ENCODE assay signal across 1 cellular context in the genomic region with DNA sequence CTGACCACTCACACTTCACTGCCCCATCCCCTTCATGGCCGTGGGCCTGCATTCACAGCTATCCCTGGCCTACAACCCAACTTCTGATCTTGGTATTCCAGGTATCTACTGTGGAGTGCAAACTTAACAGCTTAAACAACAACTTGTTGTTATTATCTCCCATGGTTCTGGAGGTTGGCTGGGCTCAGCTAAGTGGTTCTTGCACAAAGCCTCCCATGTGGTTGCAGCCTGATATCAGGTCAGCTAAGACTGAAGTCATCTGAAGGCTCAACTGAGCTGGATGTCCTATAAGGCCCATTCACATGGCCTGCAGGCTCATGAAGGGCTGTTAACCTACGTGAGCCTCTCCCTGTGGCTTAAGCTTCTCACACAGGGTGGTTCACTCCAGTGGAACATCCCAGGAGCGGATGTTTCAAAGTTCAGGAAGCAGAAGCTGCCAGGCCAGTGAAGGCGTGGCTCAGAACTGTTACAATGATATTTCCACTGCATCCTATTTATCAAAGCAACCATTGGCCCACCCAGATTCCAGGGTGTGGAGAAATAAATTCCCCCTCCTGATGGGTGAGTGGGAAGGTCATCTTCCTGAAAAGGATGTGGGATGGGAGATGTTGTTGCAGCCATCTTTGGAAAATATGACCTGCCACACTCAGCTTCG.
TF ChIP-seq lines count a peak whose summit lies in the region.

No MANE protein-coding gene starts in this region.

TF ChIP-seq in HepG2, 621 proteins besides CTCF, POLR2A, EP300 and RAD21 (continued from another document and continues in another):
- TF ChIP-seq, protein P1, sequence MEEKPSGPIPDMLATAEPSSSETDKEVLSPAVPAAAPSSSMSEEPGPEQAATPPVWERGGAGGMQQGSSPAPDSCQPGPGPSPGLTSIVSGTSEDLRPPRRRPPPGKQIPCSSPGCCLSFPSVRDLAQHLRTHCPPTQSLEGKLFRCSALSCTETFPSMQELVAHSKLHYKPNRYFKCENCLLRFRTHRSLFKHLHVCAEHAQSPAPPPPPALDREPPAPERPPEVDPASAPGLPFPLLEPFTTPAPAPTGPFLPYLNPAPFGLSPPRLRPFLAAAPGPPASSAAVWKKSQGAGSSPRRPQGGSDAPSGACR (CRISPR knock-in tag; IDR thresholded peaks at IDR 0.05) = no peak
- TF ChIP-seq TRIM24 (CRISPR knock-in tag; IDR thresholded peaks at IDR 0.05) (no peak), SALL2 (CRISPR knock-in tag; IDR thresholded peaks at IDR 0.05) (no peak), HNF4A (CRISPR knock-in tag; IDR thresholded peaks at IDR 0.05) (peak; percentile 57), XRCC5 (optimal IDR thresholded peaks at IDR 0.05; ENCODE audit: low read length) (peak; percentile 49), ETV5 (CRISPR knock-in tag; IDR thresholded peaks at IDR 0.05; ENCODE audit: borderline replicate concordance) (peak; percentile 65; the same call in 1 of the 2 replicates), ZNF577 (CRISPR knock-in tag; IDR thresholded peaks at IDR 0.05; ENCODE audit: borderline replicate concordance, low read depth) (no peak), ZMYM4 (CRISPR knock-in tag; IDR thresholded peaks at IDR 0.05) (0 out of 2 replicates have a peak, but pooled peaks have one; percentile 13), ZNF589 (CRISPR knock-in tag; conservative IDR thresholded peaks at IDR 0.05) (no peak), SAP130 (CRISPR knock-in tag; IDR thresholded peaks at IDR 0.05; ENCODE audit: low read depth) (peak; percentile 36; the same call in 1 of the 2 replicates), KAT7 (CRISPR knock-in tag; IDR thresholded peaks at IDR 0.05; ENCODE audit: borderline replicate concordance) (no peak), CREB1 (IDR thresholded peaks at IDR 0.05) (no peak), CREB1 (CRISPR knock-in tag; IDR thresholded peaks at IDR 0.05) (no peak), SALL1 (CRISPR knock-in tag; IDR thresholded peaks at IDR 0.05) (peak; percentile 24; the same call in 1 of the 2 replicates), ZNF674 (CRISPR knock-in tag; IDR thresholded peaks at IDR 0.05; ENCODE audit: low read depth) (no peak), GABPB1 (CRISPR knock-in tag; IDR thresholded peaks at IDR 0.05) (no peak)
- TF ChIP-seq, protein P2, sequence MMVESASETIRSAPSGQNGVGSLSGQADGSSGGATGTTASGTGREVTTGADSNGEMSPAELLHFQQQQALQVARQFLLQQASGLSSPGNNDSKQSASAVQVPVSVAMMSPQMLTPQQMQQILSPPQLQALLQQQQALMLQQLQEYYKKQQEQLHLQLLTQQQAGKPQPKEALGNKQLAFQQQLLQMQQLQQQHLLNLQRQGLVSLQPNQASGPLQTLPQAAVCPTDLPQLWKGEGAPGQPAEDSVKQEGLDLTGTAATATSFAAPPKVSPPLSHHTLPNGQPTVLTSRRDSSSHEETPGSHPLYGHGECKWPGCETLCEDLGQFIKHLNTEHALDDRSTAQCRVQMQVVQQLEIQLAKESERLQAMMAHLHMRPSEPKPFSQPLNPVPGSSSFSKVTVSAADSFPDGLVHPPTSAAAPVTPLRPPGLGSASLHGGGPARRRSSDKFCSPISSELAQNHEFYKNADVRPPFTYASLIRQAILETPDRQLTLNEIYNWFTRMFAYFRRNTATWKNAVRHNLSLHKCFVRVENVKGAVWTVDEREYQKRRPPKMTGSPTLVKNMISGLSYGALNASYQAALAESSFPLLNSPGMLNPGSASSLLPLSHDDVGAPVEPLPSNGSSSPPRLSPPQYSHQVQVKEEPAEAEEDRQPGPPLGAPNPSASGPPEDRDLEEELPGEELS (CRISPR knock-in tag; IDR thresholded peaks at IDR 0.05) = peak; percentile 30; the same call in 1 of the 2 replicates
- TF ChIP-seq, protein P3, sequence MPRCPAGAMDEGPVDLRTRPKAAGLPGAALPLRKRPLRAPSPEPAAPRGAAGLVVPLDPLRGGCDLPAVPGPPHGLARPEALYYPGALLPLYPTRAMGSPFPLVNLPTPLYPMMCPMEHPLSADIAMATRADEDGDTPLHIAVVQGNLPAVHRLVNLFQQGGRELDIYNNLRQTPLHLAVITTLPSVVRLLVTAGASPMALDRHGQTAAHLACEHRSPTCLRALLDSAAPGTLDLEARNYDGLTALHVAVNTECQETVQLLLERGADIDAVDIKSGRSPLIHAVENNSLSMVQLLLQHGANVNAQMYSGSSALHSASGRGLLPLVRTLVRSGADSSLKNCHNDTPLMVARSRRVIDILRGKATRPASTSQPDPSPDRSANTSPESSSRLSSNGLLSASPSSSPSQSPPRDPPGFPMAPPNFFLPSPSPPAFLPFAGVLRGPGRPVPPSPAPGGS (CRISPR knock-in tag; IDR thresholded peaks at IDR 0.05) = no peak
- TF ChIP-seq, protein P4, sequence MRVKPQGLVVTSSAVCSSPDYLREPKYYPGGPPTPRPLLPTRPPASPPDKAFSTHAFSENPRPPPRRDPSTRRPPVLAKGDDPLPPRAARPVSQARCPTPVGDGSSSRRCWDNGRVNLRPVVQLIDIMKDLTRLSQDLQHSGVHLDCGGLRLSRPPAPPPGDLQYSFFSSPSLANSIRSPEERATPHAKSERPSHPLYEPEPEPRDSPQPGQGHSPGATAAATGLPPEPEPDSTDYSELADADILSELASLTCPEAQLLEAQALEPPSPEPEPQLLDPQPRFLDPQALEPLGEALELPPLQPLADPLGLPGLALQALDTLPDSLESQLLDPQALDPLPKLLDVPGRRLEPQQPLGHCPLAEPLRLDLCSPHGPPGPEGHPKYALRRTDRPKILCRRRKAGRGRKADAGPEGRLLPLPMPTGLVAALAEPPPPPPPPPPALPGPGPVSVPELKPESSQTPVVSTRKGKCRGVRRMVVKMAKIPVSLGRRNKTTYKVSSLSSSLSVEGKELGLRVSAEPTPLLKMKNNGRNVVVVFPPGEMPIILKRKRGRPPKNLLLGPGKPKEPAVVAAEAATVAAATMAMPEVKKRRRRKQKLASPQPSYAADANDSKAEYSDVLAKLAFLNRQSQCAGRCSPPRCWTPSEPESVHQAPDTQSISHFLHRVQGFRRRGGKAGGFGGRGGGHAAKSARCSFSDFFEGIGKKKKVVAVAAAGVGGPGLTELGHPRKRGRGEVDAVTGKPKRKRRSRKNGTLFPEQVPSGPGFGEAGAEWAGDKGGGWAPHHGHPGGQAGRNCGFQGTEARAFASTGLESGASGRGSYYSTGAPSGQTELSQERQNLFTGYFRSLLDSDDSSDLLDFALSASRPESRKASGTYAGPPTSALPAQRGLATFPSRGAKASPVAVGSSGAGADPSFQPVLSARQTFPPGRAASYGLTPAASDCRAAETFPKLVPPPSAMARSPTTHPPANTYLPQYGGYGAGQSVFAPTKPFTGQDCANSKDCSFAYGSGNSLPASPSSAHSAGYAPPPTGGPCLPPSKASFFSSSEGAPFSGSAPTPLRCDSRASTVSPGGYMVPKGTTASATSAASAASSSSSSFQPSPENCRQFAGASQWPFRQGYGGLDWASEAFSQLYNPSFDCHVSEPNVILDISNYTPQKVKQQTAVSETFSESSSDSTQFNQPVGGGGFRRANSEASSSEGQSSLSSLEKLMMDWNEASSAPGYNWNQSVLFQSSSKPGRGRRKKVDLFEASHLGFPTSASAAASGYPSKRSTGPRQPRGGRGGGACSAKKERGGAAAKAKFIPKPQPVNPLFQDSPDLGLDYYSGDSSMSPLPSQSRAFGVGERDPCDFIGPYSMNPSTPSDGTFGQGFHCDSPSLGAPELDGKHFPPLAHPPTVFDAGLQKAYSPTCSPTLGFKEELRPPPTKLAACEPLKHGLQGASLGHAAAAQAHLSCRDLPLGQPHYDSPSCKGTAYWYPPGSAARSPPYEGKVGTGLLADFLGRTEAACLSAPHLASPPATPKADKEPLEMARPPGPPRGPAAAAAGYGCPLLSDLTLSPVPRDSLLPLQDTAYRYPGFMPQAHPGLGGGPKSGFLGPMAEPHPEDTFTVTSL (CRISPR knock-in tag; IDR thresholded peaks at IDR 0.05; ENCODE audit: borderline replicate concordance) = no peak
- TF ChIP-seq, protein P5, sequence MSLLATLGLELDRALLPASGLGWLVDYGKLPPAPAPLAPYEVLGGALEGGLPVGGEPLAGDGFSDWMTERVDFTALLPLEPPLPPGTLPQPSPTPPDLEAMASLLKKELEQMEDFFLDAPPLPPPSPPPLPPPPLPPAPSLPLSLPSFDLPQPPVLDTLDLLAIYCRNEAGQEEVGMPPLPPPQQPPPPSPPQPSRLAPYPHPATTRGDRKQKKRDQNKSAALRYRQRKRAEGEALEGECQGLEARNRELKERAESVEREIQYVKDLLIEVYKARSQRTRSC (CRISPR knock-in tag; IDR thresholded peaks at IDR 0.05; ENCODE audit: low read depth) = no peak
- TF ChIP-seq, protein P6, sequence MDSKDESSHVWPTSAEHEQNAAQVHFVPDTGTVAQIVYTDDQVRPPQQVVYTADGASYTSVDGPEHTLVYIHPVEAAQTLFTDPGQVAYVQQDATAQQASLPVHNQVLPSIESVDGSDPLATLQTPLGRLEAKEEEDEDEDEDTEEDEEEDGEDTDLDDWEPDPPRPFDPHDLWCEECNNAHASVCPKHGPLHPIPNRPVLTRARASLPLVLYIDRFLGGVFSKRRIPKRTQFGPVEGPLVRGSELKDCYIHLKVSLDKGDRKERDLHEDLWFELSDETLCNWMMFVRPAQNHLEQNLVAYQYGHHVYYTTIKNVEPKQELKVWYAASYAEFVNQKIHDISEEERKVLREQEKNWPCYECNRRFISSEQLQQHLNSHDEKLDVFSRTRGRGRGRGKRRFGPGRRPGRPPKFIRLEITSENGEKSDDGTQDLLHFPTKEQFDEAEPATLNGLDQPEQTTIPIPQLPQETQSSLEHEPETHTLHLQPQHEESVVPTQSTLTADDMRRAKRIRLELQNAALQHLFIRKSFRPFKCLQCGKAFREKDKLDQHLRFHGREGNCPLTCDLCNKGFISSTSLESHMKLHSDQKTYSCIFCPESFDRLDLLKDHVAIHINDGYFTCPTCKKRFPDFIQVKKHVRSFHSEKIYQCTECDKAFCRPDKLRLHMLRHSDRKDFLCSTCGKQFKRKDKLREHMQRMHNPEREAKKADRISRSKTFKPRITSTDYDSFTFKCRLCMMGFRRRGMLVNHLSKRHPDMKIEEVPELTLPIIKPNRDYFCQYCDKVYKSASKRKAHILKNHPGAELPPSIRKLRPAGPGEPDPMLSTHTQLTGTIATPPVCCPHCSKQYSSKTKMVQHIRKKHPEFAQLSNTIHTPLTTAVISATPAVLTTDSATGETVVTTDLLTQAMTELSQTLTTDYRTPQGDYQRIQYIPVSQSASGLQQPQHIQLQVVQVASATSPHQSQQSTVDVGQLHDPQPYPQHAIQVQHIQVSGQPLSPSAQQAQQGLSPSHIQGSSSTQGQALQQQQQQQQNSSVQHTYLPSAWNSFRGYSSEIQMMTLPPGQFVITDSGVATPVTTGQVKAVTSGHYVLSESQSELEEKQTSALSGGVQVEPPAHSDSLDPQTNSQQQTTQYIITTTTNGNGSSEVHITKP (CRISPR knock-in tag; IDR thresholded peaks at IDR 0.05; ENCODE audit: low read depth) = peak; percentile 93
- TF ChIP-seq, protein P7, sequence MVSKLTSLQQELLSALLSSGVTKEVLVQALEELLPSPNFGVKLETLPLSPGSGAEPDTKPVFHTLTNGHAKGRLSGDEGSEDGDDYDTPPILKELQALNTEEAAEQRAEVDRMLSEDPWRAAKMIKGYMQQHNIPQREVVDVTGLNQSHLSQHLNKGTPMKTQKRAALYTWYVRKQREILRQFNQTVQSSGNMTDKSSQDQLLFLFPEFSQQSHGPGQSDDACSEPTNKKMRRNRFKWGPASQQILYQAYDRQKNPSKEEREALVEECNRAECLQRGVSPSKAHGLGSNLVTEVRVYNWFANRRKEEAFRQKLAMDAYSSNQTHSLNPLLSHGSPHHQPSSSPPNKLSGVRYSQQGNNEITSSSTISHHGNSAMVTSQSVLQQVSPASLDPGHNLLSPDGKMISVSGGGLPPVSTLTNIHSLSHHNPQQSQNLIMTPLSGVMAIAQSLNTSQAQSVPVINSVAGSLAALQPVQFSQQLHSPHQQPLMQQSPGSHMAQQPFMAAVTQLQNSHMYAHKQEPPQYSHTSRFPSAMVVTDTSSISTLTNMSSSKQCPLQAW (CRISPR knock-in tag; IDR thresholded peaks at IDR 0.05) = 0 out of 2 replicates have a peak, but pooled peaks have one; percentile 17
- TF ChIP-seq, protein P8, sequence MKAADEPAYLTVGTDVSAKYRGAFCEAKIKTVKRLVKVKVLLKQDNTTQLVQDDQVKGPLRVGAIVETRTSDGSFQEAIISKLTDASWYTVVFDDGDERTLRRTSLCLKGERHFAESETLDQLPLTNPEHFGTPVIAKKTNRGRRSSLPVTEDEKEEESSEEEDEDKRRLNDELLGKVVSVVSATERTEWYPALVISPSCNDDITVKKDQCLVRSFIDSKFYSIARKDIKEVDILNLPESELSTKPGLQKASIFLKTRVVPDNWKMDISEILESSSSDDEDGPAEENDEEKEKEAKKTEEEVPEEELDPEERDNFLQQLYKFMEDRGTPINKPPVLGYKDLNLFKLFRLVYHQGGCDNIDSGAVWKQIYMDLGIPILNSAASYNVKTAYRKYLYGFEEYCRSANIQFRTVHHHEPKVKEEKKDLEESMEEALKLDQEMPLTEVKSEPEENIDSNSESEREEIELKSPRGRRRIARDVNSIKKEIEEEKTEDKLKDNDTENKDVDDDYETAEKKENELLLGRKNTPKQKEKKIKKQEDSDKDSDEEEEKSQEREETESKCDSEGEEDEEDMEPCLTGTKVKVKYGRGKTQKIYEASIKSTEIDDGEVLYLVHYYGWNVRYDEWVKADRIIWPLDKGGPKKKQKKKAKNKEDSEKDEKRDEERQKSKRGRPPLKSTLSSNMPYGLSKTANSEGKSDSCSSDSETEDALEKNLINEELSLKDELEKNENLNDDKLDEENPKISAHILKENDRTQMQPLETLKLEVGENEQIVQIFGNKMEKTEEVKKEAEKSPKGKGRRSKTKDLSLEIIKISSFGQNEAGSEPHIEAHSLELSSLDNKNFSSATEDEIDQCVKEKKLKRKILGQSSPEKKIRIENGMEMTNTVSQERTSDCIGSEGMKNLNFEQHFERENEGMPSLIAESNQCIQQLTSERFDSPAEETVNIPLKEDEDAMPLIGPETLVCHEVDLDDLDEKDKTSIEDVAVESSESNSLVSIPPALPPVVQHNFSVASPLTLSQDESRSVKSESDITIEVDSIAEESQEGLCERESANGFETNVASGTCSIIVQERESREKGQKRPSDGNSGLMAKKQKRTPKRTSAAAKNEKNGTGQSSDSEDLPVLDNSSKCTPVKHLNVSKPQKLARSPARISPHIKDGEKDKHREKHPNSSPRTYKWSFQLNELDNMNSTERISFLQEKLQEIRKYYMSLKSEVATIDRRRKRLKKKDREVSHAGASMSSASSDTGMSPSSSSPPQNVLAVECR (CRISPR knock-in tag; IDR thresholded peaks at IDR 0.05; ENCODE audit: borderline replicate concordance) = no peak; the same call in 1 of the 2 replicates
- TF ChIP-seq, protein P9, sequence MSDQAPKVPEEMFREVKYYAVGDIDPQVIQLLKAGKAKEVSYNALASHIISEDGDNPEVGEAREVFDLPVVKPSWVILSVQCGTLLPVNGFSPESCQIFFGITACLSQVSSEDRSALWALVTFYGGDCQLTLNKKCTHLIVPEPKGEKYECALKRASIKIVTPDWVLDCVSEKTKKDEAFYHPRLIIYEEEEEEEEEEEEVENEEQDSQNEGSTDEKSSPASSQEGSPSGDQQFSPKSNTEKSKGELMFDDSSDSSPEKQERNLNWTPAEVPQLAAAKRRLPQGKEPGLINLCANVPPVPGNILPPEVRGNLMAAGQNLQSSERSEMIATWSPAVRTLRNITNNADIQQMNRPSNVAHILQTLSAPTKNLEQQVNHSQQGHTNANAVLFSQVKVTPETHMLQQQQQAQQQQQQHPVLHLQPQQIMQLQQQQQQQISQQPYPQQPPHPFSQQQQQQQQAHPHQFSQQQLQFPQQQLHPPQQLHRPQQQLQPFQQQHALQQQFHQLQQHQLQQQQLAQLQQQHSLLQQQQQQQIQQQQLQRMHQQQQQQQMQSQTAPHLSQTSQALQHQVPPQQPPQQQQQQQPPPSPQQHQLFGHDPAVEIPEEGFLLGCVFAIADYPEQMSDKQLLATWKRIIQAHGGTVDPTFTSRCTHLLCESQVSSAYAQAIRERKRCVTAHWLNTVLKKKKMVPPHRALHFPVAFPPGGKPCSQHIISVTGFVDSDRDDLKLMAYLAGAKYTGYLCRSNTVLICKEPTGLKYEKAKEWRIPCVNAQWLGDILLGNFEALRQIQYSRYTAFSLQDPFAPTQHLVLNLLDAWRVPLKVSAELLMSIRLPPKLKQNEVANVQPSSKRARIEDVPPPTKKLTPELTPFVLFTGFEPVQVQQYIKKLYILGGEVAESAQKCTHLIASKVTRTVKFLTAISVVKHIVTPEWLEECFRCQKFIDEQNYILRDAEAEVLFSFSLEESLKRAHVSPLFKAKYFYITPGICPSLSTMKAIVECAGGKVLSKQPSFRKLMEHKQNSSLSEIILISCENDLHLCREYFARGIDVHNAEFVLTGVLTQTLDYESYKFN (CRISPR knock-in tag; conservative IDR thresholded peaks at IDR 0.05) = 0 out of 2 replicates have a peak, but pooled peaks have one; percentile 24
